ENCODE assay signal across 20 cellular contexts in genomic region chr2:68258854-68259253, GRCh38.
"Had no signal": no experiment of that assay in that cellular context is flagged by ENCODE, and none has a peak within 500 bp of the region (broad histone marks: within the 10 kb centered on the region; RNA-seq: fewer than 3 reads in every experiment).

No MANE protein-coding gene starts in this region.

- H3K4me3 Mint-ChIP-seq: activated naive CD8-positive, alpha-beta T cell; activated T-cell treated with anti-CD3 and anti-CD28 coated beads, Interleukin-2, amount 50 U/mL, for 24 hours; activated T-helper 17 cell treated with anti-CD3 and anti-CD28 coated beads, Interleukin-2, amount 50 U/mL, for 72 hours; naive thymus-derived CD8-positive, alpha-beta T cell; neural progenitor cell had no signal

- H3K27ac ChIP-seq: breast epithelium, foreskin keratinocyte, lower lobe of right lung, neural progenitor cell, thyroid gland, upper lobe of right lung had no signal

- H3K9ac ChIP-seq: neural progenitor cell had no signal

- H3K4me3 ChIP-seq: breast epithelium, lower lobe of right lung, neural progenitor cell, thyroid gland, upper lobe of right lung had no signal

- H3K9me3 Mint-ChIP-seq: activated T-cell treated with anti-CD3 and anti-CD28 coated beads, Interleukin-2, amount 50 U/mL, for 24 hours; activated T-helper 17 cell treated with anti-CD3 and anti-CD28 coated beads, Interleukin-2, amount 50 U/mL, for 72 hours; naive thymus-derived CD8-positive, alpha-beta T cell; neural progenitor cell had no signal

- H3K36me3 ChIP-seq: breast epithelium, lower lobe of right lung, neural progenitor cell, thyroid gland, upper lobe of right lung had no signal

- H3K27ac Mint-ChIP-seq: activated naive CD8-positive, alpha-beta T cell; activated T-cell treated with anti-CD3 and anti-CD28 coated beads, Interleukin-2, amount 50 U/mL, for 24 hours; activated T-helper 17 cell treated with anti-CD3 and anti-CD28 coated beads, Interleukin-2, amount 50 U/mL, for 72 hours; naive thymus-derived CD8-positive, alpha-beta T cell; neural progenitor cell; progenitor cell of endocrine pancreas had no signal

- ATAC-seq: activated T-helper 17 cell treated with anti-CD3 and anti-CD28 coated beads, Interleukin-2, amount 50 U/mL, for 72 hours; foreskin keratinocyte; lower lobe of right lung; naive thymus-derived CD8-positive, alpha-beta T cell; upper lobe of right lung had no signal

- H3K4me2 ChIP-seq: neural progenitor cell had no signal

- H2AFZ ChIP-seq: neural progenitor cell had no signal

- H3K36me3 Mint-ChIP-seq: activated naive CD8-positive, alpha-beta T cell; naive thymus-derived CD8-positive, alpha-beta T cell; neural progenitor cell had no signal

- H3K27me3 ChIP-seq: breast epithelium, foreskin keratinocyte, neural progenitor cell, thyroid gland, upper lobe of right lung had no signal

- H3K9me3 ChIP-seq: breast epithelium, lower lobe of right lung, thyroid gland, upper lobe of right lung had no signal

- H3K27me3 Mint-ChIP-seq: activated naive CD8-positive, alpha-beta T cell; activated T-cell treated with anti-CD3 and anti-CD28 coated beads, Interleukin-2, amount 50 U/mL, for 24 hours; activated T-helper 17 cell treated with anti-CD3 and anti-CD28 coated beads, Interleukin-2, amount 50 U/mL, for 72 hours; naive thymus-derived CD8-positive, alpha-beta T cell; progenitor cell of endocrine pancreas had no signal

- DNase-seq: activated CD8-positive, alpha-beta memory T cell treated with anti-CD3 and anti-CD28 coated beads for 24 hours; activated CD8-positive, alpha-beta memory T cell treated with anti-CD3 and anti-CD28 coated beads, Interleukin-2, amount 50 U/mL, for 4 hours; activated T-cell treated with anti-CD3 and anti-CD28 coated beads, Interleukin-2, amount 50 U/mL, for 24 hours; cortex of kidney; effector CD4-positive, alpha-beta T cell; foreskin keratinocyte; kidney; lower lobe of right lung; mesendoderm; naive thymus-derived CD8-positive, alpha-beta T cell; stimulated activated CD4-positive, alpha-beta T cell treated with anti-CD3 and anti-CD28 coated beads, Interleukin-4, amount 100 ng/mL, for 24 hours; stimulated activated naive CD4-positive, alpha-beta T cell treated with Interleukin-2 at 50 U/mL for 16 hours; T-helper 9 cell; thyroid gland; upper lobe of right lung had no signal
